8 cellular contexts compared by ENCODE assay signal in genomic region chr1:23544444-23545389, GRCh38. TPM values are rescaled to one million over a fixed set of nuclear protein-coding genes. Genes with fewer than 3 reads are reported as not detected.
A peak's percentile ranks its signal among the peaks of the same experiment; 100 is the strongest.
DNase-seq lines count a peak whose midpoint lies in the region; ATAC-seq and TF ChIP-seq lines count a peak whose summit lies in the region.

No MANE protein-coding gene starts in this region.

- peak overlapping the region; percentile 9 for H3K4me2 ChIP-seq in GM23248 (ENCODE audit: unreplicated experiment)

- no peak overlapping the region for H3K9ac ChIP-seq in GM23248
- peak overlapping the region in 1 of 2 donors; percentile 51 for H3K9ac ChIP-seq in colonic mucosa (ENCODE audit: low read depth in 2 of 2, low read length in 2 of 2)

- intact Hi-C loops in colonic mucosa (cut with DNase I) (loop anchor here (1.0 kb wide), 1 partner anchor 93 kb away; no protein-coding TSS in a partner anchor), left lung (cut with DNase I) (loop anchor here (2.0 to 10.0 kb wide), 2 partner anchors 90 to 92 kb away; no protein-coding TSS in a partner anchor)

- in situ Hi-C loops in GM23248 (cut with MboI) = loop anchor here (5.0 kb wide), 1 partner anchor 98 kb away; no protein-coding TSS in a partner anchor

- H3K36me3 ChIP-seq in GM23248 (ENCODE audit: low read depth) (no peaks in the 10 kb centered on the region), colonic mucosa (no peaks in the 10 kb centered on the region), left lung (no peaks in the 10 kb centered on the region)

- H3K79me2 ChIP-seq in GM23248 (ENCODE audit: insufficient read depth) = no peaks in the 10 kb centered on the region

- H3K9me2 ChIP-seq in GM23248 (ENCODE audit: insufficient read depth) = no peaks in the 10 kb centered on the region

- H3K4me1 ChIP-seq in GM23248 (ENCODE audit: insufficient read depth) (peaks cover 23% of the 10 kb centered on the region), colonic mucosa (peaks cover 20% of the 10 kb centered on the region), left lung (peaks cover 20 to 28% of the 10 kb centered on the region in 2 donors)

- peaks cover 8% of the 10 kb centered on the region for H3F3A ChIP-seq in GM23248 (ENCODE audit: insufficient read depth)

- no peaks in the 10 kb centered on the region for H4K20me1 ChIP-seq in GM23248 (ENCODE audit: insufficient read depth)

- peak; percentile 88 for TF ChIP-seq CTCF in colonic mucosa (IDR thresholded peaks at IDR 0.05)
- TF ChIP-seq CTCF in left lung (IDR thresholded peaks at IDR 0.05) = peak; percentile 72 to 84

- H3K9me3 ChIP-seq in GM23248 (ENCODE audit: low read depth) (no peaks in the 10 kb centered on the region), colonic mucosa (no peaks in the 10 kb centered on the region), left lung (no peaks in the 10 kb centered on the region)

- DNase-seq in AG08395 (ENCODE audit: low spot score) = peak; percentile 81
- DNase-seq in GM23248 = peak; percentile 87
- peak; percentile 74 for DNase-seq in NCI-H345 (lab: John Stamatoyannopoulos, UW)
- DNase-seq in activated CD4-positive, alpha-beta T cell treated with anti-CD3 and anti-CD28 coated beads for 24 hours (ENCODE audit: low read depth in 2 of 2) = peak; percentile 58 to 70
- DNase-seq in colonic mucosa = peak; percentile 87
- DNase-seq in left lung = peak; percentile 74 to 85
- peak in 2 of 3 experiments; percentile 44 to 58 for DNase-seq in stimulated activated CD4-positive, alpha-beta T cell treated with anti-CD3 and anti-CD28 coated beads, TNF-alpha, amount 100 ng/mL, for 4 hours (ENCODE audit: low read depth in 3 of 3)

- H2AFZ ChIP-seq in GM23248 = peak overlapping the region; percentile 27; the same call in 1 of the 2 replicates

- H3K27me3 ChIP-seq in GM23248 (replicated peaks; ENCODE audit: insufficient read depth) (no peaks in the 10 kb centered on the region), colonic mucosa (no peaks in the 10 kb centered on the region), left lung (no peaks in the 10 kb centered on the region)

- ATAC-seq in left lung (peak; percentile 90), HG03460 (IDR thresholded peaks at IDR 0.05; ENCODE audit: unreplicated experiment) (no peak)

- H3K27ac ChIP-seq in GM23248 (no peak overlapping the region), colonic mucosa (peak overlapping the region; percentile 88), left lung (no peak overlapping the region)

- H3K4me3 ChIP-seq in GM23248 (no peak overlapping the region), colonic mucosa (no peak overlapping the region), left lung (no peak overlapping the region)

- 43 to 44% methylated on average over 8 of the region's 8 CpGs for WGBS in GM23248 (ENCODE audit: low coverage in 1 of 2, low lambda C conversion rate in 2 of 2, missing lambda C conversion rate in 2 of 2), 2 experiments

RNA-seq across cellular contexts. Expression of gene E2F2, which starts 13.7 kb away (rescaled TPM):
- 1.1 and 1.2 TPM in 2 replicates for total RNA-seq in GM23248 (2014; rRNA removed; shearing (Covaris generic))
- polyA plus RNA-seq in GM23248 (2016; fragmentation: Nextera tagmentation; extraction: Ambion mirVana) = 0.20 and 0.51 TPM in 2 replicates
- total RNA-seq in colonic mucosa (10 to 100 TPM in 1 of 2 donors, 1 to 10 TPM in 1; 8.2 to 32.9 TPM), left lung (1 to 10 TPM; 3.2 to 4.3 TPM)

RNA-seq across cellular contexts. Expression of gene ID3, which starts 14.6 kb away (rescaled TPM):
- total RNA-seq in GM23248 (2014; rRNA removed; shearing (Covaris generic)) = 332 and 376 TPM in 2 replicates
- 680 and 684 TPM in 2 replicates for polyA plus RNA-seq in GM23248 (2016; fragmentation: Nextera tagmentation; extraction: Ambion mirVana)
- total RNA-seq in colonic mucosa (100 to 1,000 TPM; 106 to 221 TPM), left lung (100 to 1,000 TPM; 125 to 129 TPM)
